In the genomic region with DNA sequence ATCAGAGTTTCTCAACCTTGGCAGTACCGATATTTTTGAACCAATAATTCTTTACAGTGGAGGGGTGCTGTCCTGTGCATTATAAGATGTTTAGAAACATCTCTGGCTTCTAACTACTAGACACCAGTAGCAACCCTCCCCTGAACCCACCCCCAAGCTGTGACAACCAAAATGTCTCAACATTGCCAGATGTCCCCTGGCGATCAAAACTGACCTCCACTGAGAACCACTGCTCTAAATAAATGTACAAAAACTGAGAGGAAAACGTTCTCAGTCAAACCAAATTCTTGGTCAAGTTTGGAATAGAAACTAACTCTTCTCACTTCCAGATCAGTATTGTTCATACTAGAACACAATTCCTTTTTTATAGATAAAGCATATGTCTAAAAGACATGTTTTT, we compare ENCODE assay signal across 28 cellular contexts. TPM values are rescaled to one million over a fixed set of nuclear protein-coding genes. Genes with fewer than 3 reads are reported as not detected.
A peak's percentile ranks its signal among the peaks of the same experiment; 100 is the strongest.
DNase-seq lines count a peak whose midpoint lies in the region; ATAC-seq, FAIRE-seq and TF ChIP-seq lines count a peak whose summit lies in the region.
"Had no signal": no experiment of that assay in that cellular context is flagged by ENCODE, and none has a peak within 500 bp of the region (broad histone marks: within the 10 kb centered on the region; RNA-seq: fewer than 3 reads in every experiment).

No MANE protein-coding gene starts in this region.

- FAIRE-seq in GM12892 (lab: Jason Lieb, UNC) = peak; percentile 63
- FAIRE-seq in GM18507 (lab: Jason Lieb, UNC) = peak; percentile 49
- FAIRE-seq in keratinocyte (lab: Jason Lieb, UNC) = no peak
- FAIRE-seq: A549 had no signal

- no peaks in the 10 kb centered on the region for H3K27me3 ChIP-seq in keratinocyte (ENCODE audit: control insufficient read depth, extremely low read depth, insufficient read depth, low read length)
- H3K27me3 ChIP-seq in uterus = no peaks in the 10 kb centered on the region
- H3K27me3 ChIP-seq: BLaER1 treated with 17β-estradiol and CSF1 and Interleukin-3, amounts not matched to agents 10 nM and 100 nM; Peyer's patch had no signal

- TF ChIP-seq CTCF in keratinocyte (optimal IDR thresholded peaks at IDR 0.05 in 1 of 3, IDR thresholded peaks at IDR 0.05 in 1 of 3, conservative IDR thresholded peaks at IDR 0.05 in 1 of 3; ENCODE audit: extremely low read depth in 1 of 3, insufficient read depth in 2 of 3, low read length in 3 of 3) (no peak), uterus (IDR thresholded peaks at IDR 0.05) (no peak)

- DNase-seq in GM12892 (ENCODE audit: insufficient read length) (no peak), GM18507 (ENCODE audit: extremely low spot score, insufficient read length, low read depth) (no peak), keratinocyte (ENCODE audit: low read depth, low spot score) (no peak), NCI-H1436 (lab: John Stamatoyannopoulos, UW) (no peak), uterus (no peak), OCI-M1 (lab: John Stamatoyannopoulos, UW) (no peak)
- DNase-seq: AML-193; CD4-positive, alpha-beta memory T cell; COR-L47; DMS53; GOT3; HFFc6; NCI-H1092; NCI-H1417 treated with DMSO at 0.1 percent for 48 hours; NCI-H187; NCI-H2081 treated with DMSO at 0.1 percent for 48 hours; NCI-H2171; NCI-H226; NCI-H510A; NCI-H69; Peyer's patch; SHP77 treated with DMSO at 0.1 percent for 48 hours; SW 1271 had no signal

- H3K4me1 ChIP-seq in keratinocyte (ENCODE audit: control insufficient read depth, extremely low read depth, insufficient read depth, low read length) = peaks cover 11% of the 10 kb centered on the region
- no peaks in the 10 kb centered on the region for H3K4me1 ChIP-seq in uterus
- H3K4me1 ChIP-seq: A549; BLaER1 treated with 17β-estradiol and CSF1 and Interleukin-3, amounts not matched to agents 10 nM and 100 nM; HAP-1; Peyer's patch had no signal

- intact Hi-C loops in uterus (cut with DNase I; ENCODE audit: low total_unique reads) = no loop called here

- H3K36me3 ChIP-seq in keratinocyte (ENCODE audit: control insufficient read depth in 2 of 2, extremely low read depth in 1 of 2, insufficient read depth in 2 of 2, low read length in 2 of 2) = peaks cover 7 to 10% of the 10 kb centered on the region in 2 experiments
- H3K36me3 ChIP-seq in uterus = no peaks in the 10 kb centered on the region

- no peak for TF ChIP-seq POLR2A in GM12892 (IDR thresholded peaks at IDR 0.05; ENCODE audit: low read depth, low read length)
- no peak for TF ChIP-seq POLR2A in uterus (IDR thresholded peaks at IDR 0.05)

- H3K4me2 ChIP-seq in keratinocyte (ENCODE audit: control insufficient read depth, extremely low read depth, insufficient read depth, low read depth, low read length) = peak overlapping the region; percentile 59
- H3K4me2 ChIP-seq: A549; BLaER1 treated with 17β-estradiol and CSF1 and Interleukin-3, amounts not matched to agents 10 nM and 100 nM had no signal

- no peak overlapping the region for H3K27ac ChIP-seq in keratinocyte (ENCODE audit: control insufficient read depth, insufficient read depth, low read length)
- no peak overlapping the region for H3K27ac ChIP-seq in uterus
- H3K27ac ChIP-seq: A549; BLaER1 treated with 17β-estradiol and CSF1 and Interleukin-3, amounts not matched to agents 10 nM and 100 nM; HL-60; Peyer's patch had no signal

- H3K9me3 ChIP-seq in keratinocyte (ENCODE audit: control insufficient read depth, low read depth, low read length) (no peaks in the 10 kb centered on the region), uterus (no peaks in the 10 kb centered on the region)
- H3K9me3 ChIP-seq: A549; BLaER1 treated with 17β-estradiol and CSF1 and Interleukin-3, amounts not matched to agents 10 nM and 100 nM; HAP-1; Peyer's patch had no signal

- H2AFZ ChIP-seq in keratinocyte (ENCODE audit: control insufficient read depth, low read length) = no peak overlapping the region

- no peak overlapping the region for H3K9ac ChIP-seq in keratinocyte (ENCODE audit: control insufficient read depth, extremely low read depth, insufficient read depth, low read length)
- H3K9ac ChIP-seq: BLaER1 treated with 17β-estradiol and CSF1 and Interleukin-3, amounts not matched to agents 10 nM and 100 nM had no signal

- H3K4me3 ChIP-seq in keratinocyte (ENCODE audit: control insufficient read depth in 2 of 3, extremely low read depth in 1 of 3, insufficient read depth in 2 of 3, low read depth in 1 of 3, low read length in 3 of 3) (no peak overlapping the region), uterus (no peak overlapping the region)
- H3K4me3 ChIP-seq: A549; BLaER1 treated with 17β-estradiol and CSF1 and Interleukin-3, amounts not matched to agents 10 nM and 100 nM; HAP-1; Peyer's patch had no signal

- peak; percentile 35 for ATAC-seq in HG02798 (IDR thresholded peaks at IDR 0.05; ENCODE audit: poor library complexity, unreplicated experiment)
- ATAC-seq: A549 had no signal

- H3K79me2 ChIP-seq in keratinocyte (ENCODE audit: control insufficient read depth, insufficient read depth, low read length) = no peaks in the 10 kb centered on the region

- no peaks in the 10 kb centered on the region for H4K20me1 ChIP-seq in keratinocyte (ENCODE audit: control insufficient read depth, extremely low read depth, insufficient read depth, low read length)

- dilution Hi-C loops in keratinocyte (cut with MboI; ENCODE audit: extremely low pct_ligation_motif_present, low sequenced_read_pairs) = no loop called here

- H3K9me1 ChIP-seq in keratinocyte (ENCODE audit: control insufficient read depth, extremely low read depth, insufficient read depth, low read length) = no peaks in the 10 kb centered on the region

RNA-seq across cellular contexts. Expression of gene GPR160, which starts 58.5 kb away (rescaled TPM):
- 72.5 TPM for polyA plus RNA-seq in GM12892 (2012; ENCODE audit: missing spikeins)
- polyA plus RNA-seq in keratinocyte = 0.12 to 0.29 TPM (median 0.22 TPM) in 3 replicates
- not detected for polyA plus RNA-seq in keratinocyte (2011; ENCODE audit: low read depth)
- 0.10 and 0.46 TPM in 2 replicates for polyA plus RNA-seq in keratinocyte (2011; cell fraction: cytosol; rRNA removed)
- polyA plus RNA-seq in keratinocyte (2011; cell fraction: nucleus; rRNA removed) = 0.06 TPM in 1 of 2 replicates, not detected in the other
- 0.24 and 0.42 TPM in 2 replicates for polyA plus RNA-seq in keratinocyte (2012; ENCODE audit: low replicate concordance)
- 0.10 TPM in 2 of 3 replicates, not detected in the other for polyA minus RNA-seq in keratinocyte
- 1.7 TPM for polyA minus RNA-seq in keratinocyte (2011; cell fraction: cytosol; rRNA and poly(A)+ RNA removed)
- polyA minus RNA-seq in keratinocyte (2011; cell fraction: nucleus; rRNA and poly(A)+ RNA removed) = not detected in 2 replicates
- total RNA-seq in uterus = 10 to 100 TPM in 1 of 4 donors, 1 to 10 TPM in 2, not detected in 1; 2.6 to 21.0 (median 8.6) TPM
